In the genomic region with DNA sequence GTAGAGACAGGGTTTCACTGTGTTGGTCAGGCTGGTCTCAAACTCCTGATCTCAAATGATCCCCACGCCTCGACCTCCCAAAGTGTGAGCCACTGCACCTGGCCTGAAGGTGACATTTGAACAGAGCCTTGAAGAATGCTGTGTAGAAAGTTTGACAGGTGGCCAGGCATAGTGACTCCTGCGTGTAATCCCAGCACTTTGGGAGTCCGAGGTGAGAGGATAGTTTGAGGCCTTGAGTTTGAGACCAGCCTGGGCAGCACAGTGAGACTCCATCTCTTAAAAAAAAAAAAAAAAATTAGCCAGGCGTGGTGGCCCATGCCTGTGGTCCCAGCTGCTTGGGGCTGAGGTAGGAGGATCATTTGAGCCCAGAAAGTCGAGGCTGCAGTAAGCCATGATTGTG, we compare ENCODE assay signal across 9 cellular contexts. TPM values are rescaled to one million over a fixed set of nuclear protein-coding genes. Genes with fewer than 3 reads are reported as not detected.
DNase-seq lines count a peak whose midpoint lies in the region; ATAC-seq, FAIRE-seq and TF ChIP-seq lines count a peak whose summit lies in the region.
"Had no signal": no experiment of that assay in that cellular context is flagged by ENCODE, and none has a peak within 500 bp of the region (broad histone marks: within the 10 kb centered on the region; RNA-seq: fewer than 3 reads in every experiment).

No MANE protein-coding gene starts in this region.

- peaks cover 25% of the 10 kb centered on the region for H3K36me3 Mint-ChIP-seq in nephron (ENCODE audit: low read depth)

- H3K36me3 ChIP-seq in MG63 = peaks cover 36% of the 10 kb centered on the region
- peaks cover 4% of the 10 kb centered on the region for H3K36me3 ChIP-seq in effector memory CD4-positive, alpha-beta T cell (ENCODE audit: control insufficient read depth, insufficient read depth, low read length)

- no peak for TF ChIP-seq CTCF in AG09309 (IDR thresholded peaks at IDR 0.05; ENCODE audit: control insufficient read depth, insufficient read depth, low read depth, low read length, missing control alignments)
- TF ChIP-seq CTCF in nephron (IDR thresholded peaks at IDR 0.05; ENCODE audit: unreplicated experiment in 3 of 3) = no peak

- H3K27ac Mint-ChIP-seq in nephron = peak overlapping the region in 2 of 3 experiments; percentile 58 to 68

- peaks cover 61% of the 10 kb centered on the region for H3K4me1 Mint-ChIP-seq in nephron

- DNase-seq in AG09309 (ENCODE audit: low read depth) (no peak), MG63 (no peak), frontal cortex (ENCODE audit: low spot score in 2 of 2) (no peak), NCI-H510A (lab: John Stamatoyannopoulos, UW) (no peak)
- no peak for DNase-seq in effector memory CD4-positive, alpha-beta T cell
- DNase-seq: activated CD4-positive, CD25-positive, alpha-beta regulatory T cell had no signal

- no peak for ATAC-seq in HG02870 (IDR thresholded peaks at IDR 0.05; ENCODE audit: unreplicated experiment)
- ATAC-seq in HG03460 (IDR thresholded peaks at IDR 0.05; ENCODE audit: unreplicated experiment) = no peak

- H3K4me1 ChIP-seq in effector memory CD4-positive, alpha-beta T cell (ENCODE audit: control insufficient read depth, insufficient read depth, low read length, poor library complexity, severe bottlenecking) = peaks cover 21% of the 10 kb centered on the region

- H3K9me3 Mint-ChIP-seq in nephron = no peaks in the 10 kb centered on the region

- H3K27ac ChIP-seq in effector memory CD4-positive, alpha-beta T cell (ENCODE audit: insufficient read depth, low read length, poor library complexity, severe bottlenecking) = no peak overlapping the region

- no peaks in the 10 kb centered on the region for H3K9me3 ChIP-seq in MG63
- no peaks in the 10 kb centered on the region for H3K9me3 ChIP-seq in effector memory CD4-positive, alpha-beta T cell (ENCODE audit: control insufficient read depth, low read length)

- H3K27me3 Mint-ChIP-seq in nephron (ENCODE audit: low read depth) = no peaks in the 10 kb centered on the region

- peak overlapping the region; percentile 82 for H3K4me3 ChIP-seq in AG09309 (ENCODE audit: control insufficient read depth, low read depth, low read length)
- H3K4me3 ChIP-seq in MG63 = peak overlapping the region; percentile 88
- H3K4me3 ChIP-seq in effector memory CD4-positive, alpha-beta T cell (ENCODE audit: insufficient read depth, low read depth, low read length, poor library complexity, severe bottlenecking) = peak overlapping the region; percentile 88

- peak overlapping the region; percentile 81 to 87 (median 82) for H3K4me3 Mint-ChIP-seq in nephron

- no peak for FAIRE-seq in frontal cortex (lab: Jason Lieb, UNC)

- H3K27me3 ChIP-seq in MG63 = no peaks in the 10 kb centered on the region; the same call in 1 of the 2 replicates
- no peaks in the 10 kb centered on the region for H3K27me3 ChIP-seq in effector memory CD4-positive, alpha-beta T cell (replicated peaks; ENCODE audit: control insufficient read depth, insufficient read depth, low read length, poor library complexity, severe bottlenecking)

RNA-seq across cellular contexts. Expression of a gene that starts 1.5 kb away (rescaled TPM):
- 52.8 and 81.8 TPM in 2 replicates for total RNA-seq in MG63 (2014; rRNA removed; shearing (Covaris generic); ENCODE audit: low replicate concordance)
- total RNA-seq in frontal cortex = 44.8 TPM

RNA-seq across cellular contexts. Expression of a gene that starts 37.4 kb away (rescaled TPM):
- 0.07 TPM in 1 of 2 replicates, not detected in the other for total RNA-seq in MG63 (2014; rRNA removed; shearing (Covaris generic); ENCODE audit: low replicate concordance)
- 4.5 TPM for total RNA-seq in frontal cortex
